Comparison of ENCODE assay signal across 2 cellular contexts in genomic region chr6:36542041-36542440, GRCh38.
TF ChIP-seq lines count a peak whose summit lies in the region.

No MANE protein-coding gene starts in this region.

TF ChIP-seq in SK-N-SH treated with all-trans-retinoic acid at 6 μM for 48 hours, 23 proteins besides CTCF, POLR2A, EP300 and RAD21:
- TF ChIP-seq ZFP3 (CRISPR knock-in tag; IDR thresholded peaks at IDR 0.05) (no peak), POU6F1 (CRISPR knock-in tag; IDR thresholded peaks at IDR 0.05; ENCODE audit: borderline replicate concordance, low read depth) (no peak), BACH2 (CRISPR knock-in tag; IDR thresholded peaks at IDR 0.05; ENCODE audit: borderline replicate concordance) (no peak), ZNF8 (CRISPR knock-in tag; IDR thresholded peaks at IDR 0.05) (no peak)
- TF ChIP-seq, protein P1, sequence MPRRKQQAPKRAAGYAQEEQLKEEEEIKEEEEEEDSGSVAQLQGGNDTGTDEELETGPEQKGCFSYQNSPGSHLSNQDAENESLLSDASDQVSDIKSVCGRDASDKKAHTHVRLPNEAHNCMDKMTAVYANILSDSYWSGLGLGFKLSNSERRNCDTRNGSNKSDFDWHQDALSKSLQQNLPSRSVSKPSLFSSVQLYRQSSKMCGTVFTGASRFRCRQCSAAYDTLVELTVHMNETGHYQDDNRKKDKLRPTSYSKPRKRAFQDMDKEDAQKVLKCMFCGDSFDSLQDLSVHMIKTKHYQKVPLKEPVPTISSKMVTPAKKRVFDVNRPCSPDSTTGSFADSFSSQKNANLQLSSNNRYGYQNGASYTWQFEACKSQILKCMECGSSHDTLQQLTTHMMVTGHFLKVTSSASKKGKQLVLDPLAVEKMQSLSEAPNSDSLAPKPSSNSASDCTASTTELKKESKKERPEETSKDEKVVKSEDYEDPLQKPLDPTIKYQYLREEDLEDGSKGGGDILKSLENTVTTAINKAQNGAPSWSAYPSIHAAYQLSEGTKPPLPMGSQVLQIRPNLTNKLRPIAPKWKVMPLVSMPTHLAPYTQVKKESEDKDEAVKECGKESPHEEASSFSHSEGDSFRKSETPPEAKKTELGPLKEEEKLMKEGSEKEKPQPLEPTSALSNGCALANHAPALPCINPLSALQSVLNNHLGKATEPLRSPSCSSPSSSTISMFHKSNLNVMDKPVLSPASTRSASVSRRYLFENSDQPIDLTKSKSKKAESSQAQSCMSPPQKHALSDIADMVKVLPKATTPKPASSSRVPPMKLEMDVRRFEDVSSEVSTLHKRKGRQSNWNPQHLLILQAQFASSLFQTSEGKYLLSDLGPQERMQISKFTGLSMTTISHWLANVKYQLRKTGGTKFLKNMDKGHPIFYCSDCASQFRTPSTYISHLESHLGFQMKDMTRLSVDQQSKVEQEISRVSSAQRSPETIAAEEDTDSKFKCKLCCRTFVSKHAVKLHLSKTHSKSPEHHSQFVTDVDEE (CRISPR knock-in tag; IDR thresholded peaks at IDR 0.05) = no peak

TF ChIP-seq in HepG2, 621 proteins besides CTCF, POLR2A, EP300 and RAD21:
- TF ChIP-seq HOXD1 (CRISPR knock-in tag; IDR thresholded peaks at IDR 0.05) (no peak), KMT2A (CRISPR knock-in tag; IDR thresholded peaks at IDR 0.05) (no peak), CSRNP1 (CRISPR knock-in tag; IDR thresholded peaks at IDR 0.05) (no peak), RXRB (CRISPR knock-in tag; IDR thresholded peaks at IDR 0.05; ENCODE audit: borderline replicate concordance) (no peak), MTF2 (CRISPR knock-in tag; IDR thresholded peaks at IDR 0.05; ENCODE audit: borderline replicate concordance) (no peak), RFX5 (IDR thresholded peaks at IDR 0.05; ENCODE audit: low read depth, low read length) (no peak), HMG20A (CRISPR knock-in tag; IDR thresholded peaks at IDR 0.05; ENCODE audit: borderline replicate concordance) (no peak), ZNF136 (CRISPR knock-in tag; IDR thresholded peaks at IDR 0.05; ENCODE audit: low read depth) (no peak), TERF1 (CRISPR knock-in tag; IDR thresholded peaks at IDR 0.05) (no peak), CBX1 (IDR thresholded peaks at IDR 0.05; ENCODE audit: low read depth) (no peak), ZNF256 (CRISPR knock-in tag; conservative IDR thresholded peaks at IDR 0.05) (no peak), ZNF746 (CRISPR knock-in tag; IDR thresholded peaks at IDR 0.05) (no peak), NR2F6 (IDR thresholded peaks at IDR 0.05) (no peak), NR2F6 (CRISPR knock-in tag; IDR thresholded peaks at IDR 0.05) (no peak), ZNF839 (CRISPR knock-in tag; IDR thresholded peaks at IDR 0.05; ENCODE audit: borderline replicate concordance) (no peak), HNRNPK (IDR thresholded peaks at IDR 0.05; ENCODE audit: low read depth, low read length, poor library complexity, severe bottlenecking) (no peak), YY1 (IDR thresholded peaks at IDR 0.05; ENCODE audit: insufficient read depth, insufficient replicate concordance, low read depth, low read length) (no peak)
- TF ChIP-seq, protein P2, sequence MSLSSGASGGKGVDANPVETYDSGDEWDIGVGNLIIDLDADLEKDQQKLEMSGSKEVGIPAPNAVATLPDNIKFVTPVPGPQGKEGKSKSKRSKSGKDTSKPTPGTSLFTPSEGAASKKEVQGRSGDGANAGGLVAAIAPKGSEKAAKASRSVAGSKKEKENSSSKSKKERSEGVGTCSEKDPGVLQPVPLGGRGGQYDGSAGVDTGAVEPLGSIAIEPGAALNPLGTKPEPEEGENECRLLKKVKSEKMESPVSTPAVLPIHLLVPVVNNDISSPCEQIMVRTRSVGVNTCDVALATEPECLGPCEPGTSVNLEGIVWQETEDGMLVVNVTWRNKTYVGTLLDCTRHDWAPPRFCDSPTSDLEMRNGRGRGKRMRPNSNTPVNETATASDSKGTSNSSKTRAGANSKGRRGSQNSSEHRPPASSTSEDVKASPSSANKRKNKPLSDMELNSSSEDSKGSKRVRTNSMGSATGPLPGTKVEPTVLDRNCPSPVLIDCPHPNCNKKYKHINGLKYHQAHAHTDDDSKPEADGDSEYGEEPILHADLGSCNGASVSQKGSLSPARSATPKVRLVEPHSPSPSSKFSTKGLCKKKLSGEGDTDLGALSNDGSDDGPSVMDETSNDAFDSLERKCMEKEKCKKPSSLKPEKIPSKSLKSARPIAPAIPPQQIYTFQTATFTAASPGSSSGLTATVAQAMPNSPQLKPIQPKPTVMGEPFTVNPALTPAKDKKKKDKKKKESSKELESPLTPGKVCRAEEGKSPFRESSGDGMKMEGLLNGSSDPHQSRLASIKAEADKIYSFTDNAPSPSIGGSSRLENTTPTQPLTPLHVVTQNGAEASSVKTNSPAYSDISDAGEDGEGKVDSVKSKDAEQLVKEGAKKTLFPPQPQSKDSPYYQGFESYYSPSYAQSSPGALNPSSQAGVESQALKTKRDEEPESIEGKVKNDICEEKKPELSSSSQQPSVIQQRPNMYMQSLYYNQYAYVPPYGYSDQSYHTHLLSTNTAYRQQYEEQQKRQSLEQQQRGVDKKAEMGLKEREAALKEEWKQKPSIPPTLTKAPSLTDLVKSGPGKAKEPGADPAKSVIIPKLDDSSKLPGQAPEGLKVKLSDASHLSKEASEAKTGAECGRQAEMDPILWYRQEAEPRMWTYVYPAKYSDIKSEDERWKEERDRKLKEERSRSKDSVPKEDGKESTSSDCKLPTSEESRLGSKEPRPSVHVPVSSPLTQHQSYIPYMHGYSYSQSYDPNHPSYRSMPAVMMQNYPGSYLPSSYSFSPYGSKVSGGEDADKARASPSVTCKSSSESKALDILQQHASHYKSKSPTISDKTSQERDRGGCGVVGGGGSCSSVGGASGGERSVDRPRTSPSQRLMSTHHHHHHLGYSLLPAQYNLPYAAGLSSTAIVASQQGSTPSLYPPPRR (CRISPR knock-in tag; IDR thresholded peaks at IDR 0.05; ENCODE audit: borderline replicate concordance) = no peak
- TF ChIP-seq, protein P3, sequence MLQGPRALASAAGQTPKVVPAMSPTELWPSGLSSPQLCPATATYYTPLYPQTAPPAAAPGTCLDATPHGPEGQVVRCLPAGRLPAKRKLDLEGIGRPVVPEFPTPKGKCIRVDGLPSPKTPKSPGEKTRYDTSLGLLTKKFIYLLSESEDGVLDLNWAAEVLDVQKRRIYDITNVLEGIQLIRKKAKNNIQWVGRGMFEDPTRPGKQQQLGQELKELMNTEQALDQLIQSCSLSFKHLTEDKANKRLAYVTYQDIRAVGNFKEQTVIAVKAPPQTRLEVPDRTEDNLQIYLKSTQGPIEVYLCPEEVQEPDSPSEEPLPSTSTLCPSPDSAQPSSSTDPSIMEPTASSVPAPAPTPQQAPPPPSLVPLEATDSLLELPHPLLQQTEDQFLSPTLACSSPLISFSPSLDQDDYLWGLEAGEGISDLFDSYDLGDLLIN (CRISPR knock-in tag; IDR thresholded peaks at IDR 0.05; ENCODE audit: borderline replicate concordance) = no peak
- TF ChIP-seq, protein P4, sequence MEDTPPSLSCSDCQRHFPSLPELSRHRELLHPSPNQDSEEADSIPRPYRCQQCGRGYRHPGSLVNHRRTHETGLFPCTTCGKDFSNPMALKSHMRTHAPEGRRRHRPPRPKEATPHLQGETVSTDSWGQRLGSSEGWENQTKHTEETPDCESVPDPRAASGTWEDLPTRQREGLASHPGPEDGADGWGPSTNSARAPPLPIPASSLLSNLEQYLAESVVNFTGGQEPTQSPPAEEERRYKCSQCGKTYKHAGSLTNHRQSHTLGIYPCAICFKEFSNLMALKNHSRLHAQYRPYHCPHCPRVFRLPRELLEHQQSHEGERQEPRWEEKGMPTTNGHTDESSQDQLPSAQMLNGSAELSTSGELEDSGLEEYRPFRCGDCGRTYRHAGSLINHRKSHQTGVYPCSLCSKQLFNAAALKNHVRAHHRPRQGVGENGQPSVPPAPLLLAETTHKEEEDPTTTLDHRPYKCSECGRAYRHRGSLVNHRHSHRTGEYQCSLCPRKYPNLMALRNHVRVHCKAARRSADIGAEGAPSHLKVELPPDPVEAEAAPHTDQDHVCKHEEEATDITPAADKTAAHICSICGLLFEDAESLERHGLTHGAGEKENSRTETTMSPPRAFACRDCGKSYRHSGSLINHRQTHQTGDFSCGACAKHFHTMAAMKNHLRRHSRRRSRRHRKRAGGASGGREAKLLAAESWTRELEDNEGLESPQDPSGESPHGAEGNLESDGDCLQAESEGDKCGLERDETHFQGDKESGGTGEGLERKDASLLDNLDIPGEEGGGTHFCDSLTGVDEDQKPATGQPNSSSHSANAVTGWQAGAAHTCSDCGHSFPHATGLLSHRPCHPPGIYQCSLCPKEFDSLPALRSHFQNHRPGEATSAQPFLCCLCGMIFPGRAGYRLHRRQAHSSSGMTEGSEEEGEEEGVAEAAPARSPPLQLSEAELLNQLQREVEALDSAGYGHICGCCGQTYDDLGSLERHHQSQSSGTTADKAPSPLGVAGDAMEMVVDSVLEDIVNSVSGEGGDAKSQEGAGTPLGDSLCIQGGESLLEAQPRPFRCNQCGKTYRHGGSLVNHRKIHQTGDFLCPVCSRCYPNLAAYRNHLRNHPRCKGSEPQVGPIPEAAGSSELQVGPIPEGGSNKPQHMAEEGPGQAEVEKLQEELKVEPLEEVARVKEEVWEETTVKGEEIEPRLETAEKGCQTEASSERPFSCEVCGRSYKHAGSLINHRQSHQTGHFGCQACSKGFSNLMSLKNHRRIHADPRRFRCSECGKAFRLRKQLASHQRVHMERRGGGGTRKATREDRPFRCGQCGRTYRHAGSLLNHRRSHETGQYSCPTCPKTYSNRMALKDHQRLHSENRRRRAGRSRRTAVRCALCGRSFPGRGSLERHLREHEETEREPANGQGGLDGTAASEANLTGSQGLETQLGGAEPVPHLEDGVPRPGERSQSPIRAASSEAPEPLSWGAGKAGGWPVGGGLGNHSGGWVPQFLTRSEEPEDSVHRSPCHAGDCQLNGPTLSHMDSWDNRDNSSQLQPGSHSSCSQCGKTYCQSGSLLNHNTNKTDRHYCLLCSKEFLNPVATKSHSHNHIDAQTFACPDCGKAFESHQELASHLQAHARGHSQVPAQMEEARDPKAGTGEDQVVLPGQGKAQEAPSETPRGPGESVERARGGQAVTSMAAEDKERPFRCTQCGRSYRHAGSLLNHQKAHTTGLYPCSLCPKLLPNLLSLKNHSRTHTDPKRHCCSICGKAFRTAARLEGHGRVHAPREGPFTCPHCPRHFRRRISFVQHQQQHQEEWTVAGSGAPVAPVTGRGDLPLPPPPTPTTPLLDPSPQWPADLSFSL (CRISPR knock-in tag; IDR thresholded peaks at IDR 0.05) = no peak
- TF ChIP-seq, protein P5, sequence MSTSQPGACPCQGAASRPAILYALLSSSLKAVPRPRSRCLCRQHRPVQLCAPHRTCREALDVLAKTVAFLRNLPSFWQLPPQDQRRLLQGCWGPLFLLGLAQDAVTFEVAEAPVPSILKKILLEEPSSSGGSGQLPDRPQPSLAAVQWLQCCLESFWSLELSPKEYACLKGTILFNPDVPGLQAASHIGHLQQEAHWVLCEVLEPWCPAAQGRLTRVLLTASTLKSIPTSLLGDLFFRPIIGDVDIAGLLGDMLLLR (CRISPR knock-in tag; IDR thresholded peaks at IDR 0.05) = no peak
